8 cellular contexts compared by ENCODE assay signal in the genomic region with DNA sequence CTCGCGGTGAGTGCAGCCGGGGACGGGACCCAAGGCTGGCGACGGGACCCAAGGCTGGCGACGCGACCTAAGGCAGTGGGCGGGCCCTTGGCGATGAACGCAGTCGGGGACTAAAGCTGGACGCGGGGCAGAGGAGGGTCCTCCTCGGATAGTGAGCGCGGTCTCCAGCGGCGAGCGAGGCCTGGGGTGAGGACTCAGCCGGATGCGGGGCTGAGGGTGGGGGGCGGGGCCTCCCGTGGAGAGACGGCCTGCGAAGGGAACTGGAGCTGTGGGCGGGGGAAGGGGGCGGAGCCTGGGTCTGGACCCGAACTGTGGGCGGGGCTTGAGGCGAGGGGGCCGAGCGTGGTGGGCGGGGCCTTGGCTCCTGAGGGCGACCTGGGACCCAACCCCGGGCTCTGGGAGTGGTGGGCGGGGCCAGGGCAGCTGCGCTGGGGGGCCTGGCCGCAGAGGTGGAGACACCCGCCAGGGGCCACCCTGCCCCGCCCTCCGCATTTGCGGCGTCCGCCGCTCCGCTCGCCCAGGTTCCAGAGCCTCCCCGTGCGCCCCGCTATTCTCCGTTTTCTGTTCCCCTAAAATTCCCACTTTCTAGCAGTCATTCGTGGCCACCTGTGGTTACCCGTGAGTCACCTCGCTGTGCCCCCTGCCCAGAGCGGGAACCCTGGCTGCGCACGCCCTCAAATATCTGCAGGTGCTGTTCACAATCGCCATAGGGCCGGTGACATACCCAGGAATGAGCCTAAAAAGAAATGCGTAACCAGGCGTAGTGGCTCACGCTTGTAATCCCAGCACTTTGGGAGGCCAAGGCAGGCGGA. TPM values are rescaled to one million over a fixed set of nuclear protein-coding genes. Genes with fewer than 3 reads are reported as not detected.
DNase-seq lines count a peak whose midpoint lies in the region; FAIRE-seq and TF ChIP-seq lines count a peak whose summit lies in the region.

No MANE protein-coding gene starts in this region.

- peak overlapping the region; percentile 76 for H3K4me2 ChIP-seq in Loucy (ENCODE audit: low read depth, low read length, poor library complexity, severe bottlenecking)

- no peaks in the 10 kb centered on the region for H3F3A ChIP-seq in Loucy (ENCODE audit: low read depth)

- no peaks in the 10 kb centered on the region for H3K36me3 Mint-ChIP-seq in nephron (ENCODE audit: low read depth)

- DNase-seq in ELF-1 (ENCODE audit: low read depth, low spot score): peak; percentile 90
- DNase-seq in H54 (ENCODE audit: insufficient read length, low spot score): peak; percentile 98
- peak; percentile 99 for DNase-seq in activated effector memory CD4-positive, alpha-beta T cell treated with anti-CD3 and anti-CD28 coated beads, Interleukin-2, amount 50 U/mL, for 16 hours
- DNase-seq in fibroblast of the aortic adventitia (ENCODE audit: low read depth): peak; percentile 90
- peak; percentile 98 for DNase-seq in stimulated activated naive CD4-positive, alpha-beta T cell treated with Interleukin-2 at 50 U/mL for 16 hours (lab: John Stamatoyannopoulos, UW)

- no peaks in the 10 kb centered on the region for H3K9me3 Mint-ChIP-seq in nephron

- peak overlapping the region; percentile 96 for H3K4me3 ChIP-seq in Loucy (ENCODE audit: low read length, poor library complexity, severe bottlenecking)
- peak overlapping the region; percentile 89 for H3K4me3 ChIP-seq in fibroblast of the aortic adventitia (ENCODE audit: low read depth, low read length)

- TF ChIP-seq CTCF in Loucy (conservative IDR thresholded peaks at IDR 0.05; ENCODE audit: low read length): no peak
- no peak for TF ChIP-seq CTCF in fibroblast of the aortic adventitia (IDR thresholded peaks at IDR 0.05; ENCODE audit: insufficient read depth, low read length)
- no peak for TF ChIP-seq CTCF in nephron (IDR thresholded peaks at IDR 0.05; ENCODE audit: unreplicated experiment in 3 of 3)

- no peaks in the 10 kb centered on the region for H3K9me3 ChIP-seq in Loucy (ENCODE audit: insufficient read depth, low read depth, low read length)

- no peaks in the 10 kb centered on the region for H3K27me3 ChIP-seq in Loucy (ENCODE audit: insufficient read depth, low read length, poor library complexity, severe bottlenecking)

- no peaks in the 10 kb centered on the region for H3K27me3 Mint-ChIP-seq in nephron (ENCODE audit: low read depth)

- no peaks in the 10 kb centered on the region for H3K9me2 ChIP-seq in Loucy (replicated peaks; ENCODE audit: low read depth, low read length)

- TF ChIP-seq POLR2A in H54 (IDR thresholded peaks at IDR 0.05; ENCODE audit: low read depth, low read length): peak; percentile 52
- TF ChIP-seq POLR2A in Raji (IDR thresholded peaks at IDR 0.05; ENCODE audit: insufficient read depth, low read depth, low read length): peak; percentile 68

- peaks cover 41% of the 10 kb centered on the region for H3K79me2 ChIP-seq in Loucy (ENCODE audit: insufficient read depth, low read length)

- peak overlapping the region; percentile 61 to 98 (median 93) for H3K27ac Mint-ChIP-seq in nephron

- peak overlapping the region; percentile 91 to 93 (median 92) for H3K4me3 Mint-ChIP-seq in nephron

- H4K20me1 ChIP-seq in Loucy (ENCODE audit: insufficient read depth, low read length, poor library complexity, severe bottlenecking): peaks cover 6% of the 10 kb centered on the region

- H3K4me1 Mint-ChIP-seq in nephron: no peaks in the 10 kb centered on the region

- H3K36me3 ChIP-seq in Loucy (ENCODE audit: insufficient read depth, low read length): no peaks in the 10 kb centered on the region

- peak overlapping the region; percentile 92 for H3K9ac ChIP-seq in Loucy (ENCODE audit: low read depth, low read length, poor library complexity, severe bottlenecking)

- H3K4me1 ChIP-seq in Loucy (ENCODE audit: insufficient read depth, low read length, poor library complexity, severe bottlenecking): peaks cover 21% of the 10 kb centered on the region

- peak overlapping the region; percentile 95 for H2AFZ ChIP-seq in Loucy (ENCODE audit: low read length)

- no peak for FAIRE-seq in H54 (lab: Jason Lieb, UNC)

RNA-seq across cellular contexts. Expression of gene BRF1, which starts 0.5 kb away (rescaled TPM):
- total RNA-seq in fibroblast of the aortic adventitia (ENCODE audit: low replicate concordance): 28.8 and 49.4 TPM in 2 replicates

RNA-seq across cellular contexts. Expression of gene PACS2, which starts 13.2 kb away (rescaled TPM):
- total RNA-seq in fibroblast of the aortic adventitia (ENCODE audit: low replicate concordance): 41.5 and 48.6 TPM in 2 replicates

RNA-seq across cellular contexts. Expression of gene BTBD6, which starts 53.0 kb away (rescaled TPM):
- total RNA-seq in fibroblast of the aortic adventitia (ENCODE audit: low replicate concordance): 51.0 and 123 TPM in 2 replicates

Comparison
In these comparisons a context has a peak if more than half of its experiments do, and no peak if none do; other contexts are left out.
1. Peak in every context shown above with its lines: DNase-seq and H3K4me3 ChIP-seq.